34 cellular contexts compared by ENCODE assay signal in the genomic region with DNA sequence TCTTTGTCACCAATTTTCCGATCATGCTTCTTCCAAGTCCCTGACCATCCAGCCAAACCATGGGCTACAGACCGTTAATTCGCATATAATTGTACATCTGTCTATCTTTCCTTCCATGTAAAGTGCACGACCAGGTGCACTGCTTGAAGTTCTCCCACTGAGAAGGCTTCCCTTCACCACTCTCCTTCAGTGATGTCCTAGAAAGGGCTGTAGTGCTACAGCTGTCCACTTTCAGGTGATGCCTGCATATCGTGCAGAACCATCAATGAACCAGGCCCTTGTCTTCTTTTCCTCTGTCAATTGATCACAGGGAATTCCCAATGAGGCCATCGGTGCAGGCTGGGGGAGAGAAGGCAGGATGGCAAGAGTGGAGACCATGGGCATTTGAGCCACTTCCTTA.
"Had no signal": no experiment of that assay in that cellular context is flagged by ENCODE, and none has a peak within 500 bp of the region (broad histone marks: within the 10 kb centered on the region; RNA-seq: fewer than 3 reads in every experiment).

No MANE protein-coding gene starts in this region.

- H3K4me3 ChIP-seq: MG63 had no signal

- DNase-seq: Karpas-422, Kasumi-1, MG63, MM.1S, MV-4-11, NCI-H1048, NCI-H1092, NCI-H1092 treated with DMSO at 0.1 percent for 48 hours, NCI-H1105, NCI-H1105 treated with DMSO at 0.1 percent for 48 hours, NCI-H1417, NCI-H1417 treated with DMSO at 0.1 percent for 48 hours, NCI-H1436, NCI-H1436 treated with DMSO at 0.1 percent for 48 hours, NCI-H146, NCI-H1694, NCI-H1694 treated with DMSO at 0.1 percent for 48 hours, NCI-H187, NCI-H187 treated with DMSO at 0.1 percent for 48 hours, NCI-H1930, NCI-H2029, NCI-H2029 treated with DMSO at 0.1 percent for 48 hours, NCI-H2081, NCI-H2081 treated with DMSO at 0.1 percent for 48 hours, NCI-H2107, NCI-H2171, NCI-H2171 treated with DMSO at 0.1 percent for 48 hours, NCI-H2227 treated with DMSO at 0.1 percent for 48 hours, NCI-H226, NCI-H345, NCI-H446, NCI-H446 treated with DMSO at 0.1 percent for 48 hours, NCI-H510A, NCI-H510A treated with DMSO at 0.1 percent for 48 hours had no signal

- H3K27me3 ChIP-seq: MG63 had no signal
